Comparison of ENCODE assay signal across 15 cellular contexts in the genomic region with DNA sequence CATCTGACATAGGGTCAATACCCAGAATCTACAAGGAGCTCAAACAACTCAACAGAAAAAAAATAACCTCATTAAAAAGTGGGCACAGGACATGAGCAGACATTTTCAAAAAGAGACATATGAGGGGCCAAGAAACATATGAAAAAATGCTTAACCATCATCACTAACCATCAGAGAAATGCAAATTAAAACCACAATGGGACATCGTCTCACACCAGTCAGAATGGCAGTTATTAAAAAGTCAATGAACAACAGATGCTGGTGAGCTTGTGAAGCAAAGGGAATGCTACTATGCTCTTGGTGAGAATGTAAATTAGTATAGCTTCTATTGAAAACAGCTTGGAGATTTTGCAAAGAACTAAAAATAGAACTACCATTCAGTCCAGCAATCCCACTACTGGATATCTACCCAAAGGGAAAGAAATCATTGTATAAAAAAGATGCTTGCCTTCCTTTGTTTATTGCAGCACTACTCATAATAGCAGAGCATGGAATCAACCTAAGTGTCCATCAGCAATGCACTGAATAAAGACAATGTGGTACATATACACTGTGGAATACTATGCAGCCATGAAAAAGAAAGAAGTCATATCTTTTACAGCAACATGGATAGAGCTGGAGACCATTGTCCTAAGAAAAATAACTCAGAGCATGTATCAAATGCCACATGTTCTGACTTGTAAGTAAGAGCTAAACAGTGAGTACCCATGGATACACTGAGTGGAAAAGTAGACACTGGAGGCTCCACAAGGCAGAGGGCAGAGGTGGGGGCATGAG.
DNase-seq lines count a peak whose midpoint lies in the region; ATAC-seq and TF ChIP-seq lines count a peak whose summit lies in the region.
"Had no signal": no experiment of that assay in that cellular context is flagged by ENCODE, and none has a peak within 500 bp of the region (broad histone marks: within the 10 kb centered on the region; RNA-seq: fewer than 3 reads in every experiment).

No MANE protein-coding gene starts in this region.

- no peaks in the 10 kb centered on the region for H3K4me1 ChIP-seq in HEK293 (ENCODE audit: control insufficient read depth, insufficient read depth, low read length)
- no peaks in the 10 kb centered on the region for H3K4me1 ChIP-seq in SJCRH30
- no peaks in the 10 kb centered on the region for H3K4me1 ChIP-seq in Karpas-422 (ENCODE audit: low read length)
- H3K4me1 ChIP-seq: BE2C had no signal

- H3K9me3 ChIP-seq in HEK293 (ENCODE audit: control insufficient read depth, insufficient read depth, low read depth, low read length) (no peaks in the 10 kb centered on the region), SJCRH30 (replicated peaks) (no peaks in the 10 kb centered on the region), Karpas-422 (ENCODE audit: low read length) (no peaks in the 10 kb centered on the region)
- H3K9me3 ChIP-seq: BE2C had no signal

- CTCF ChIA-PET in HEK293 (lab: Yijun Ruan, JAX), result no interaction called here

- DNase-seq in activated CD4-positive, alpha-beta T cell treated with anti-CD3 and anti-CD28 coated beads, Interleukin-2, amount 10 ng/mL, durations not matched to agents 24 days and 14 days, result no peak
- DNase-seq in SJCRH30, result no peak
- no peak for DNase-seq in Karpas-422
- DNase-seq: BE2C; CD4-positive, alpha-beta memory T cell; GF-D8; MM.1S; NCI-H1105; NCI-H187; NCI-H446; SIG-M5 had no signal

- no peaks in the 10 kb centered on the region for H3K36me3 Mint-ChIP-seq in activated CD4-positive, alpha-beta T cell treated with anti-CD3 and anti-CD28 coated beads, Interleukin-2, amount 10 ng/mL, durations not matched to agents 24 days and 14 days (ENCODE audit: low read depth)
- H3K36me3 Mint-ChIP-seq in activated T-helper 17 cell treated with anti-CD3 and anti-CD28 coated beads, Interleukin-2, amount 50 U/mL, for 72 hours (ENCODE audit: low read depth), result no peaks in the 10 kb centered on the region
- H3K36me3 Mint-ChIP-seq: CD4-positive, alpha-beta memory T cell had no signal

- intact Hi-C loops in activated CD4-positive, alpha-beta T cell treated with anti-CD3 and anti-CD28 coated beads, Interleukin-2, amount 10 ng/mL, durations not matched to agents 24 days and 14 days (cut with micrococcal nuclease), result no loop called here

- no peak overlapping the region for H3K4me2 ChIP-seq in Karpas-422 (ENCODE audit: low read depth, low read length, poor library complexity, severe bottlenecking)

- H4K20me1 ChIP-seq in Karpas-422 (ENCODE audit: insufficient read depth, low read depth, low read length), result no peaks in the 10 kb centered on the region

- H3K27ac ChIP-seq in HEK293 (ENCODE audit: extremely low read depth, low read depth, low read length) (no peak overlapping the region), SJCRH30 (no peak overlapping the region), Karpas-422 (ENCODE audit: low read length) (no peak overlapping the region)

- H3K79me2 ChIP-seq in Karpas-422 (ENCODE audit: low read length), result no peaks in the 10 kb centered on the region

- no peak overlapping the region for H3K9ac ChIP-seq in Karpas-422 (ENCODE audit: low read length)

- H3K36me3 ChIP-seq in HEK293 (ENCODE audit: control insufficient read depth in 2 of 2, insufficient read depth in 1 of 2, low read length in 2 of 2), result no peaks in the 10 kb centered on the region
- H3K36me3 ChIP-seq in SJCRH30, result no peaks in the 10 kb centered on the region
- no peaks in the 10 kb centered on the region for H3K36me3 ChIP-seq in Karpas-422 (ENCODE audit: insufficient read depth, low read length)
- H3K36me3 ChIP-seq: BE2C had no signal

- no peak overlapping the region for H3K4me3 Mint-ChIP-seq in activated CD4-positive, alpha-beta T cell treated with anti-CD3 and anti-CD28 coated beads, Interleukin-2, amount 10 ng/mL, durations not matched to agents 24 days and 14 days
- no peak overlapping the region for H3K4me3 Mint-ChIP-seq in activated T-helper 17 cell treated with anti-CD3 and anti-CD28 coated beads, Interleukin-2, amount 50 U/mL, for 72 hours
- H3K4me3 Mint-ChIP-seq: CD4-positive, alpha-beta memory T cell had no signal

- no peak overlapping the region for H2AFZ ChIP-seq in Karpas-422 (ENCODE audit: low read length)

- no peaks in the 10 kb centered on the region for H3K27me3 ChIP-seq in SJCRH30
- no peaks in the 10 kb centered on the region for H3K27me3 ChIP-seq in Karpas-422 (ENCODE audit: low read length)
- H3K27me3 ChIP-seq: BE2C had no signal

- no peaks in the 10 kb centered on the region for H3K9me2 ChIP-seq in Karpas-422 (replicated peaks; ENCODE audit: insufficient read depth, low read length)

- TF ChIP-seq CTCF in HEK293 (tag by site-specific recombination; IDR thresholded peaks at IDR 0.05), result no peak

- H3K9me3 Mint-ChIP-seq in activated CD4-positive, alpha-beta T cell treated with anti-CD3 and anti-CD28 coated beads, Interleukin-2, amount 10 ng/mL, durations not matched to agents 24 days and 14 days, result no peaks in the 10 kb centered on the region
- no peaks in the 10 kb centered on the region for H3K9me3 Mint-ChIP-seq in activated T-helper 17 cell treated with anti-CD3 and anti-CD28 coated beads, Interleukin-2, amount 50 U/mL, for 72 hours

- ATAC-seq in GM19043 (IDR thresholded peaks at IDR 0.05; ENCODE audit: low read depth, unreplicated experiment) (peak; percentile 70), HG03460 (IDR thresholded peaks at IDR 0.05; ENCODE audit: unreplicated experiment) (peak; percentile 71)
- no peak for ATAC-seq in activated T-helper 17 cell treated with anti-CD3 and anti-CD28 coated beads, Interleukin-2, amount 50 U/mL, for 72 hours (replicated peaks)

- H3K4me3 ChIP-seq in HEK293 (ENCODE audit: low read depth, low read length), result no peak overlapping the region
- H3K4me3 ChIP-seq in SJCRH30, result no peak overlapping the region
- H3K4me3 ChIP-seq in Karpas-422 (ENCODE audit: low read length), result no peak overlapping the region

- no peaks in the 10 kb centered on the region for H3K27me3 Mint-ChIP-seq in activated CD4-positive, alpha-beta T cell treated with anti-CD3 and anti-CD28 coated beads, Interleukin-2, amount 10 ng/mL, durations not matched to agents 24 days and 14 days
- H3K27me3 Mint-ChIP-seq in activated T-helper 17 cell treated with anti-CD3 and anti-CD28 coated beads, Interleukin-2, amount 50 U/mL, for 72 hours, result peaks cover 12% of the 10 kb centered on the region

- POLR2A ChIA-PET in HEK293 (lab: Yijun Ruan, JAX), result no interaction called here

- H3K27ac Mint-ChIP-seq in activated CD4-positive, alpha-beta T cell treated with anti-CD3 and anti-CD28 coated beads, Interleukin-2, amount 10 ng/mL, durations not matched to agents 24 days and 14 days, result no peak overlapping the region
- H3K27ac Mint-ChIP-seq in activated T-helper 17 cell treated with anti-CD3 and anti-CD28 coated beads, Interleukin-2, amount 50 U/mL, for 72 hours, result no peak overlapping the region

- H3K4me1 Mint-ChIP-seq in activated CD4-positive, alpha-beta T cell treated with anti-CD3 and anti-CD28 coated beads, Interleukin-2, amount 10 ng/mL, durations not matched to agents 24 days and 14 days, result no peaks in the 10 kb centered on the region
- no peaks in the 10 kb centered on the region for H3K4me1 Mint-ChIP-seq in activated T-helper 17 cell treated with anti-CD3 and anti-CD28 coated beads, Interleukin-2, amount 50 U/mL, for 72 hours
- H3K4me1 Mint-ChIP-seq: CD4-positive, alpha-beta memory T cell had no signal

TF ChIP-seq in HEK293, 187 proteins besides CTCF, POLR2A, EP300 and RAD21:
- TF ChIP-seq ZNF785 (tag by site-specific recombination; IDR thresholded peaks at IDR 0.05), result no peak
- peak; percentile 83 for TF ChIP-seq ZNF146 (tag by site-specific recombination; IDR thresholded peaks at IDR 0.05)
